In the genomic region with DNA sequence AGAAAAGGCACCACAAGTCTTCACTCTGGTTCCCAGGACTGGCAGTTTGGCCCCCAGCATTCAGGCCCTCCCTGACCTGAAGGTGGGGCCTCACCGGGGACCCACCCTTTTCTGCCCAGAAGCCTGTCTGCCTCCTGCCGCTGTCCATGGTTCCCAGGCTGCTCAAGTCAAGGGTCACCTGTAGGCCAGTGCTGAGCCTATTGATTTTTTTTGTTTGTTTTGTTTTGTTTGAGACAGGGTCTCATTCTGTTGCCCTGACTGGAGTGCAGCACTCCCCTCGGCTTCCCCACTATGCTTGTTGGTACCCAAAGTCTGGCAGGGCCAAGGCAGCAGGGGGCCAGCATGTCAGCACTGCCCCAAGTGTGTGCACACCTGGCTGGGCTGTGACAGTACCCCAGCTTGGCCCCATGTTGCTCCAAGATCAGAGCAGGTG, we compare ENCODE assay signal across 20 cellular contexts. TPM values are rescaled to one million over a fixed set of nuclear protein-coding genes. Genes with fewer than 3 reads are reported as not detected.
A peak's percentile ranks its signal among the peaks of the same experiment; 100 is the strongest.
DNase-seq lines count a peak whose midpoint lies in the region; ATAC-seq and TF ChIP-seq lines count a peak whose summit lies in the region.
"Had no signal": no experiment of that assay in that cellular context is flagged by ENCODE, and none has a peak within 500 bp of the region (broad histone marks: within the 10 kb centered on the region; RNA-seq: fewer than 3 reads in every experiment).

No MANE protein-coding gene starts in this region.

- WGBS in SK-N-SH (ENCODE audit: low lambda C conversion rate) = 75% methylated on average over 3 of the region's 3 CpGs
- WGBS in endodermal cell (ENCODE audit: insufficient coverage in 1 of 2, insufficient read length in 1 of 2), 2 experiments = 83 to 90% methylated on average over 1 to 3 of the region's 3 CpGs
- WGBS in liver = 59% methylated on average over 3 of the region's 3 CpGs

- no peak overlapping the region for H2AFZ ChIP-seq in SK-N-SH (ENCODE audit: low read depth)

- DNase-seq in SK-N-SH (no peak), endodermal cell (peak; percentile 88), dermis blood vessel endothelial cell (no peak), DMS114 treated with DMSO at 0.1 percent for 48 hours (lab: John Stamatoyannopoulos, UW; ENCODE audit: unreplicated experiment) (no peak)
- no peak for DNase-seq in activated naive CD4-positive, alpha-beta T cell (lab: John Stamatoyannopoulos, UW)
- DNase-seq: DMS 273 treated with DMSO at 0.1 percent for 48 hours, GF-D8, GOT3, NCI-H1105 treated with DMSO at 0.1 percent for 48 hours, NCI-H1694, NCI-H2081 treated with DMSO at 0.1 percent for 48 hours, NCI-H748 treated with DMSO at 0.1 percent for 48 hours, Right ventricle myocardium superior, T-cell had no signal

- TF ChIP-seq EP300 in SK-N-SH (IDR thresholded peaks at IDR 0.05; ENCODE audit: borderline replicate concordance in 1 of 2, low read depth in 1 of 2, low read length in 1 of 2) = no peak

- H3K4me3 ChIP-seq in SK-N-SH (ENCODE audit: low read depth in 2 of 2, low read length in 1 of 2) (no peak overlapping the region), endodermal cell (ENCODE audit: low read length) (no peak overlapping the region), liver (ENCODE audit: low read depth in 1 of 3, low read length in 3 of 3) (no peak overlapping the region)
- H3K4me3 ChIP-seq: SK-N-MC had no signal

- peaks cover under 1% of the 10 kb centered on the region for H3K9me3 Mint-ChIP-seq in endodermal cell
- H3K9me3 Mint-ChIP-seq: T-cell had no signal

- peaks cover 2% of the 10 kb centered on the region for H3K36me3 Mint-ChIP-seq in endodermal cell (ENCODE audit: low read depth)

- H3K27ac Mint-ChIP-seq in endodermal cell = no peak overlapping the region
- H3K27ac Mint-ChIP-seq: CD14-positive monocyte, T-cell had no signal

- H3K4me1 Mint-ChIP-seq in endodermal cell = peaks cover 29% of the 10 kb centered on the region
- H3K4me1 Mint-ChIP-seq: T-cell had no signal

- no peak overlapping the region for H3K4me2 ChIP-seq in SK-N-SH

- POLR2A ChIA-PET in SK-N-SH (lab: Yijun Ruan, JAX) = interaction anchor here (1.4 kb wide), 1 partner anchor 11 kb away, joined by 6 read pairs; a partner anchor contains a TSS

- no peaks in the 10 kb centered on the region for H3K9me3 ChIP-seq in SK-N-SH
- H3K9me3 ChIP-seq in endodermal cell (ENCODE audit: control insufficient read depth, low read length) = peaks cover 27% of the 10 kb centered on the region
- no peaks in the 10 kb centered on the region for H3K9me3 ChIP-seq in liver (ENCODE audit: control insufficient read depth in 4 of 4, low read length in 3 of 4)

- H3K9me2 ChIP-seq in SK-N-SH = no peaks in the 10 kb centered on the region

- ATAC-seq in SK-N-SH treated with all-trans-retinoic acid at 6 μM for 48 hours (no peak), HG03135 (IDR thresholded peaks at IDR 0.05; ENCODE audit: unreplicated experiment) (no peak)
- ATAC-seq: T-cell had no signal

- H3F3A ChIP-seq in SK-N-SH (replicated peaks; ENCODE audit: insufficient read depth) = no peaks in the 10 kb centered on the region

- H3K27me3 ChIP-seq in SK-N-SH (ENCODE audit: insufficient read depth) (no peaks in the 10 kb centered on the region), endodermal cell (ENCODE audit: control insufficient read depth, insufficient read depth, low read length, poor library complexity, severe bottlenecking) (no peaks in the 10 kb centered on the region), liver (ENCODE audit: control insufficient read depth in 4 of 4, insufficient read depth in 4 of 4, low read length in 3 of 4) (no peaks in the 10 kb centered on the region)

- TF ChIP-seq CTCF in SK-N-SH (IDR thresholded peaks at IDR 0.05) (no peak), endodermal cell (conservative IDR thresholded peaks at IDR 0.05) (no peak), liver (IDR thresholded peaks at IDR 0.05; ENCODE audit: low read depth, low read length, missing input control) (no peak)

- H3K27ac ChIP-seq in SK-N-SH (ENCODE audit: low read depth in 2 of 2, low read length in 1 of 2) (no peak overlapping the region), endodermal cell (ENCODE audit: low read depth, low read length) (no peak overlapping the region), liver (ENCODE audit: low read depth in 1 of 2, low read length in 2 of 2) (no peak overlapping the region)
- H3K27ac ChIP-seq: 22Rv1, SK-N-MC had no signal

- H3K9ac ChIP-seq in SK-N-SH (no peak overlapping the region), endodermal cell (ENCODE audit: extremely low read depth, low read length, poor library complexity, severe bottlenecking) (no peak overlapping the region), liver (ENCODE audit: low read depth in 1 of 2, low read length in 2 of 2) (no peak overlapping the region)

- CTCF ChIA-PET in SK-N-SH (lab: Yijun Ruan, JAX) = interaction anchor here (1.1 kb wide), 1 partner anchor 11 kb away, joined by 5 read pairs; a partner anchor contains a TSS

- H4K20me1 ChIP-seq in SK-N-SH (ENCODE audit: insufficient read depth) = no peaks in the 10 kb centered on the region

- H3K36me3 ChIP-seq in SK-N-SH (replicated peaks in 1 of 2; ENCODE audit: control insufficient read depth in 1 of 2, insufficient read depth in 2 of 2, low read length in 1 of 2) = no peaks in the 10 kb centered on the region
- no peaks in the 10 kb centered on the region for H3K36me3 ChIP-seq in endodermal cell (ENCODE audit: control insufficient read depth, insufficient read depth, low read length)
- H3K36me3 ChIP-seq in liver (ENCODE audit: control insufficient read depth in 4 of 4, insufficient read depth in 3 of 4, low read depth in 1 of 4, low read length in 3 of 4) = peaks cover 0 to 2% (median 0%) of the 10 kb centered on the region in 4 donors

- no peaks in the 10 kb centered on the region for H3K27me3 Mint-ChIP-seq in endodermal cell (ENCODE audit: insufficient read depth)
- H3K27me3 Mint-ChIP-seq: T-cell had no signal

- H3K4me3 Mint-ChIP-seq in endodermal cell = no peak overlapping the region
- H3K4me3 Mint-ChIP-seq: CD14-positive monocyte, T-cell had no signal

- no peaks in the 10 kb centered on the region for H3K79me2 ChIP-seq in SK-N-SH (ENCODE audit: insufficient read depth)

- no peak for TF ChIP-seq RAD21 in SK-N-SH (IDR thresholded peaks at IDR 0.05; ENCODE audit: low read length)
- TF ChIP-seq RAD21 in liver (IDR thresholded peaks at IDR 0.05) = no peak

- no peaks in the 10 kb centered on the region for H3K4me1 ChIP-seq in SK-N-SH (ENCODE audit: control insufficient read depth in 1 of 2, insufficient read depth in 2 of 2, low read depth in 1 of 2, low read length in 1 of 2)
- no peaks in the 10 kb centered on the region for H3K4me1 ChIP-seq in endodermal cell (ENCODE audit: control insufficient read depth, insufficient read depth, low read length)
- no peaks in the 10 kb centered on the region for H3K4me1 ChIP-seq in liver (ENCODE audit: control insufficient read depth in 4 of 4, insufficient read depth in 4 of 4, low read length in 3 of 4)

TF ChIP-seq in SK-N-SH treated with all-trans-retinoic acid at 6 μM for 48 hours, 23 proteins besides CTCF, POLR2A, EP300 and RAD21:
- TF ChIP-seq ARNTL (CRISPR knock-in tag; IDR thresholded peaks at IDR 0.05; ENCODE audit: borderline replicate concordance, low read depth) (no peak), ZNF8 (CRISPR knock-in tag; IDR thresholded peaks at IDR 0.05) (no peak), ZFP3 (CRISPR knock-in tag; IDR thresholded peaks at IDR 0.05) (no peak), TCF4 (CRISPR knock-in tag; IDR thresholded peaks at IDR 0.05; ENCODE audit: borderline replicate concordance) (no peak)

TF ChIP-seq in liver, 16 proteins besides CTCF, POLR2A, EP300 and RAD21 (continues in another document):
- TF ChIP-seq JUND (IDR thresholded peaks at IDR 0.05) (no peak), FOXA2 (IDR thresholded peaks at IDR 0.05) (no peak)

RNA-seq across cellular contexts. Expression of a gene that starts 11.0 kb away (rescaled TPM):
- polyA plus RNA-seq in SK-N-SH (2012; rRNA removed) (19.3 and 19.9 TPM in 2 replicates), liver (1 to 10 TPM; 2.8 to 5.0 TPM)
- 22.7 TPM in 2 replicates for polyA plus RNA-seq in SK-N-SH (2012; cell fraction: cytosol; rRNA removed)
- polyA plus RNA-seq in SK-N-SH (2012; cell fraction: nucleus; rRNA removed) = 31.5 and 42.3 TPM in 2 replicates
- total RNA-seq in endodermal cell (10 to 100 TPM; 40.6 to 46.2 TPM), liver (10 to 100 TPM; 10.0 to 12.7 TPM), dermis blood vessel endothelial cell (36.4 and 36.8 TPM in 2 replicates)
- polyA plus RNA-seq in endodermal cell (2013, experiment 1 of 2) = 41.1 TPM
- polyA plus RNA-seq in endodermal cell (2013, experiment 2 of 2) = 41.4 TPM

RNA-seq across cellular contexts. Expression of a gene that starts 31.6 kb away (rescaled TPM):
- polyA plus RNA-seq in SK-N-SH (2012; rRNA removed) (7.7 and 12.4 TPM in 2 replicates), liver (100 to 1,000 TPM in 1 of 2 donors, 10 to 100 TPM in 1; 60.8 to 148 TPM)
- 11.9 and 15.0 TPM in 2 replicates for polyA plus RNA-seq in SK-N-SH (2012; cell fraction: cytosol; rRNA removed)
- polyA plus RNA-seq in SK-N-SH (2012; cell fraction: nucleus; rRNA removed) = 7.8 and 14.5 TPM in 2 replicates
- total RNA-seq in endodermal cell (10 to 100 TPM; 18.8 to 33.6 TPM), liver (100 to 1,000 TPM in 1 of 2 donors, 10 to 100 TPM in 1; 79.8 to 154 TPM), dermis blood vessel endothelial cell (29.8 and 34.2 TPM in 2 replicates)
- polyA plus RNA-seq in endodermal cell (2013, experiment 1 of 2) = 37.0 TPM
- polyA plus RNA-seq in endodermal cell (2013, experiment 2 of 2) = 32.8 TPM

RNA-seq across cellular contexts. Expression of a gene that starts 31.8 kb away (rescaled TPM):
- polyA plus RNA-seq in SK-N-SH (2012; rRNA removed) (56.7 and 76.9 TPM in 2 replicates), liver (10 to 100 TPM; 18.2 to 27.9 TPM)
- polyA plus RNA-seq in SK-N-SH (2012; cell fraction: cytosol; rRNA removed) = 56.1 and 91.9 TPM in 2 replicates
- 97.7 and 213 TPM in 2 replicates for polyA plus RNA-seq in SK-N-SH (2012; cell fraction: nucleus; rRNA removed)
- total RNA-seq in endodermal cell (100 to 1,000 TPM; 195 to 231 TPM), liver (10 to 100 TPM; 31.5 to 97.7 TPM), dermis blood vessel endothelial cell (106 and 174 TPM in 2 replicates)
- 238 TPM for polyA plus RNA-seq in endodermal cell (2013, experiment 1 of 2)
- 234 TPM for polyA plus RNA-seq in endodermal cell (2013, experiment 2 of 2)
